ENCODE assay signal across 32 cellular contexts in the genomic region with DNA sequence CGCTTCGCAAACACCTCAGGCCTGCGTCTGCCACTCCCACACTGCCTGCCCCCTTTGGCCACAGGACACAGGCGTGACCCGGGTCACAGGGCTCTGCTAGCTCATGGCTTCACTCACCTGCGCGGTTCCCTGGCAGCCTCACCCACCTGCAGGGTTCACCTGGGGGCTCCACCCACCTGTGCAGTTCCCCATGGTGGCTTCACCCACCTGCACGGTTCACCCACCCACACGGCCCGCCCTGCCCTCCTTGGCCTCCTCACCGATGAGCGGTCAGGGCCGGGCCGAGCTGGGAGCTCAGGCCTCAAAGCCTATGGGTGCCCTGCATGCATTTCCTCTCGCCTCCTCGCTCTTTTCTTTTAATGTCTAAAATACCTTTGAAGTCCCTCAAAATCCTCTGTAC. TPM values are rescaled to one million over a fixed set of nuclear protein-coding genes. Genes with fewer than 3 reads are reported as not detected.
"Had no signal": no experiment of that assay in that cellular context is flagged by ENCODE, and none has a peak within 500 bp of the region (broad histone marks: within the 10 kb centered on the region; RNA-seq: fewer than 3 reads in every experiment).

No MANE protein-coding gene starts in this region.

- H3K4me3 Mint-ChIP-seq: activated CD4-positive, alpha-beta memory T cell treated with anti-CD3 and anti-CD28 coated beads for 36 hours; activated CD4-positive, alpha-beta T cell treated with anti-CD3 and anti-CD28 coated beads for 36 hours; activated CD4-positive, alpha-beta T cell treated with anti-CD3 and anti-CD28 coated beads, Interleukin-2, amount 10 ng/mL, durations not matched to agents 24 days and 14 days; activated CD8-positive, alpha-beta memory T cell treated with anti-CD3 and anti-CD28 coated beads, Interleukin-2, amount 10 ng/mL, durations not matched to agents 7 days and 5 days; activated CD8-positive, alpha-beta T cell treated with anti-CD3 and anti-CD28 coated beads, Interleukin-2, amount 10 ng/mL, durations not matched to agents 7 days and 5 days; activated naive CD4-positive, alpha-beta T cell treated with anti-CD3 and anti-CD28 coated beads, Interleukin-2, amount 10 ng/mL, durations not matched to agents 7 days and 5 days; activated naive CD8-positive, alpha-beta T cell treated with anti-CD3 and anti-CD28 coated beads, Interleukin-2, amount 10 ng/mL, durations not matched to agents 7 days and 5 days; activated T-helper 1 cell treated with anti-CD3 and anti-CD28 coated beads, Interleukin-12 subunit alpha, Interleukin-12 subunit beta, Interleukin-2, Interleukin-4 antibody, amounts not matched to agents 30 ng/mL and 10 ng/mL and 1 ng/mL, durations not matched to agents 14 hours and 24 hours and 36 hours; brain; dendritic cell treated with granulocyte-macrophage colony-stimulating factor and Interleukin-4, amounts not matched to agents 40 ng/mL and 50 ng/mL, for 4 days; endodermal cell had no signal

- H3K27me3 Mint-ChIP-seq: activated CD4-positive, alpha-beta memory T cell treated with anti-CD3 and anti-CD28 coated beads for 36 hours; activated CD4-positive, alpha-beta T cell treated with anti-CD3 and anti-CD28 coated beads for 36 hours; activated CD4-positive, alpha-beta T cell treated with anti-CD3 and anti-CD28 coated beads, Interleukin-2, amount 10 ng/mL, durations not matched to agents 24 days and 14 days; activated CD8-positive, alpha-beta memory T cell treated with anti-CD3 and anti-CD28 coated beads, Interleukin-2, amount 10 ng/mL, durations not matched to agents 7 days and 5 days; activated naive CD4-positive, alpha-beta T cell treated with anti-CD3 and anti-CD28 coated beads, Interleukin-2, amount 10 ng/mL, durations not matched to agents 7 days and 5 days; activated naive CD8-positive, alpha-beta T cell treated with anti-CD3 and anti-CD28 coated beads, Interleukin-2, amount 10 ng/mL, durations not matched to agents 7 days and 5 days; dendritic cell treated with granulocyte-macrophage colony-stimulating factor and Interleukin-4, amounts not matched to agents 40 ng/mL and 50 ng/mL, for 4 days had no signal

- H3K36me3 ChIP-seq: ascending aorta, breast epithelium, cardiac muscle cell, colonic mucosa had no signal

- H3K27ac Mint-ChIP-seq: activated CD4-positive, alpha-beta memory T cell treated with anti-CD3 and anti-CD28 coated beads for 36 hours; activated CD4-positive, alpha-beta T cell treated with anti-CD3 and anti-CD28 coated beads for 36 hours; activated CD4-positive, alpha-beta T cell treated with anti-CD3 and anti-CD28 coated beads, Interleukin-2, amount 10 ng/mL, durations not matched to agents 24 days and 14 days; activated CD8-positive, alpha-beta memory T cell treated with anti-CD3 and anti-CD28 coated beads, Interleukin-2, amount 10 ng/mL, durations not matched to agents 7 days and 5 days; activated CD8-positive, alpha-beta T cell treated with anti-CD3 and anti-CD28 coated beads, Interleukin-2, amount 10 ng/mL, durations not matched to agents 7 days and 5 days; activated naive CD4-positive, alpha-beta T cell treated with anti-CD3 and anti-CD28 coated beads, Interleukin-2, amount 10 ng/mL, durations not matched to agents 7 days and 5 days; activated naive CD4-positive, alpha-beta T cell treated with anti-CD3 and anti-CD28 coated beads, Interleukin-2, amount 50 U/mL, for 72 hours; activated naive CD8-positive, alpha-beta T cell treated with anti-CD3 and anti-CD28 coated beads, Interleukin-2, amount 10 ng/mL, durations not matched to agents 7 days and 5 days; activated T-helper 1 cell treated with anti-CD3 and anti-CD28 coated beads, Interleukin-12 subunit alpha, Interleukin-12 subunit beta, Interleukin-2, Interleukin-4 antibody, amounts not matched to agents 30 ng/mL and 10 ng/mL and 1 ng/mL, durations not matched to agents 14 hours and 24 hours and 36 hours; activated T-helper 2 cell treated with anti-CD3 and anti-CD28 coated beads, Interferon-gamma antibody, Interleukin-2, Interleukin-4, amounts not matched to agents 10 μg/mL and 5 μg/mL and 100 μg/mL, durations not matched to agents 14 hours and 24 hours and 36 hours; brain; dendritic cell treated with granulocyte-macrophage colony-stimulating factor and Interleukin-4, amounts not matched to agents 40 ng/mL and 50 ng/mL, for 4 days; endodermal cell had no signal

- H3K4me1 ChIP-seq: breast epithelium, colonic mucosa had no signal

- H3K9me3 Mint-ChIP-seq: activated CD4-positive, alpha-beta memory T cell treated with anti-CD3 and anti-CD28 coated beads for 36 hours; activated CD4-positive, alpha-beta T cell treated with anti-CD3 and anti-CD28 coated beads, Interleukin-2, amount 10 ng/mL, durations not matched to agents 24 days and 14 days; activated naive CD4-positive, alpha-beta T cell treated with anti-CD3 and anti-CD28 coated beads, Interleukin-2, amount 10 ng/mL, durations not matched to agents 7 days and 5 days; activated naive CD4-positive, alpha-beta T cell treated with anti-CD3 and anti-CD28 coated beads, Interleukin-2, amount 50 U/mL, for 72 hours; activated naive CD8-positive, alpha-beta T cell treated with anti-CD3 and anti-CD28 coated beads, Interleukin-2, amount 10 ng/mL, durations not matched to agents 7 days and 5 days; activated T-helper 1 cell treated with anti-CD3 and anti-CD28 coated beads, Interleukin-12 subunit alpha, Interleukin-12 subunit beta, Interleukin-2, Interleukin-4 antibody, amounts not matched to agents 30 ng/mL and 10 ng/mL and 1 ng/mL, durations not matched to agents 14 hours and 24 hours and 36 hours; activated T-helper 2 cell treated with anti-CD3 and anti-CD28 coated beads, Interferon-gamma antibody, Interleukin-2, Interleukin-4, amounts not matched to agents 10 μg/mL and 5 μg/mL and 100 μg/mL, durations not matched to agents 14 hours and 24 hours and 36 hours; brain; dendritic cell treated with granulocyte-macrophage colony-stimulating factor and Interleukin-4, amounts not matched to agents 40 ng/mL and 50 ng/mL, for 4 days; endodermal cell had no signal

- H3K36me3 Mint-ChIP-seq: activated CD4-positive, alpha-beta memory T cell treated with anti-CD3 and anti-CD28 coated beads for 36 hours; activated CD8-positive, alpha-beta memory T cell treated with anti-CD3 and anti-CD28 coated beads, Interleukin-2, amount 10 ng/mL, durations not matched to agents 7 days and 5 days; activated naive CD4-positive, alpha-beta T cell treated with anti-CD3 and anti-CD28 coated beads, Interleukin-2, amount 10 ng/mL, durations not matched to agents 7 days and 5 days; activated naive CD4-positive, alpha-beta T cell treated with anti-CD3 and anti-CD28 coated beads, Interleukin-2, amount 50 U/mL, for 72 hours; activated naive CD8-positive, alpha-beta T cell treated with anti-CD3 and anti-CD28 coated beads, Interleukin-2, amount 10 ng/mL, durations not matched to agents 7 days and 5 days; brain had no signal

- H3K4me3 ChIP-seq: ascending aorta, breast epithelium, cardiac muscle cell, colonic mucosa, dorsolateral prefrontal cortex had no signal

- H3K27ac ChIP-seq: ascending aorta, breast epithelium, cardiac muscle cell, colonic mucosa, dorsolateral prefrontal cortex had no signal

- DNase-seq: activated CD4-positive, alpha-beta memory T cell treated with anti-CD3 and anti-CD28 coated beads for 36 hours; activated CD4-positive, alpha-beta T cell treated with anti-CD3 and anti-CD28 coated beads for 36 hours; activated CD4-positive, alpha-beta T cell treated with anti-CD3 and anti-CD28 coated beads, Interleukin-2, amount 10 ng/mL, durations not matched to agents 24 days and 14 days; activated CD4-positive, CD25-positive, alpha-beta regulatory T cell; activated CD4-positive, CD25-positive, alpha-beta regulatory T cell treated with anti-CD3 and anti-CD28 coated beads, Interleukin-2, amount 50 U/mL, for 72 hours; activated CD8-positive, alpha-beta memory T cell treated with anti-CD3 and anti-CD28 coated beads, Interleukin-2, amount 10 ng/mL, durations not matched to agents 7 days and 5 days; activated CD8-positive, alpha-beta memory T cell treated with anti-CD3 and anti-CD28 coated beads, Interleukin-2, amount 50 U/mL, for 4 hours; activated CD8-positive, alpha-beta T cell treated with anti-CD3 and anti-CD28 coated beads, Interleukin-2, amount 10 ng/mL, durations not matched to agents 7 days and 5 days; activated effector memory CD4-positive, alpha-beta T cell treated with anti-CD3 and anti-CD28 coated beads, Interleukin-2, amount 50 U/mL, for 16 hours; activated naive CD4-positive, alpha-beta T cell treated with anti-CD3 and anti-CD28 coated beads, Interleukin-2, amount 10 ng/mL, durations not matched to agents 7 days and 5 days; activated naive CD8-positive, alpha-beta T cell treated with anti-CD3 and anti-CD28 coated beads, Interleukin-2, amount 10 ng/mL, durations not matched to agents 7 days and 5 days; activated T-cell treated with anti-CD3 and anti-CD28 coated beads, Interleukin-2, amount 50 U/mL, for 1 hour; activated T-cell treated with anti-CD3 and anti-CD28 coated beads, Interleukin-2, amount 50 U/mL, for 48 hours; central memory CD4-positive, alpha-beta T cell; cerebellar nuclear complex; colonic mucosa; dorsolateral prefrontal cortex; effector memory CD4-positive, alpha-beta T cell; endodermal cell; foreskin fibroblast; T-helper 2 cell had no signal

- H3K4me1 Mint-ChIP-seq: activated CD4-positive, alpha-beta T cell treated with anti-CD3 and anti-CD28 coated beads for 36 hours; activated CD4-positive, alpha-beta T cell treated with anti-CD3 and anti-CD28 coated beads, Interleukin-2, amount 10 ng/mL, durations not matched to agents 24 days and 14 days; activated CD8-positive, alpha-beta memory T cell treated with anti-CD3 and anti-CD28 coated beads, Interleukin-2, amount 10 ng/mL, durations not matched to agents 7 days and 5 days; activated naive CD4-positive, alpha-beta T cell treated with anti-CD3 and anti-CD28 coated beads, Interleukin-2, amount 10 ng/mL, durations not matched to agents 7 days and 5 days; activated naive CD8-positive, alpha-beta T cell treated with anti-CD3 and anti-CD28 coated beads, Interleukin-2, amount 10 ng/mL, durations not matched to agents 7 days and 5 days had no signal

- ATAC-seq: activated CD4-positive, alpha-beta T cell treated with anti-CD3 and anti-CD28 coated beads for 36 hours; activated CD8-positive, alpha-beta memory T cell treated with anti-CD3 and anti-CD28 coated beads, Interleukin-2, amount 10 ng/mL, durations not matched to agents 7 days and 5 days; activated CD8-positive, alpha-beta T cell treated with anti-CD3 and anti-CD28 coated beads, Interleukin-2, amount 10 ng/mL, durations not matched to agents 7 days and 5 days; activated naive CD4-positive, alpha-beta T cell treated with anti-CD3 and anti-CD28 coated beads, Interleukin-2, amount 50 U/mL, for 72 hours; esophagus mucosa had no signal

- H3K9me3 ChIP-seq: ascending aorta, breast epithelium, colonic mucosa had no signal

- H3K27me3 ChIP-seq: ascending aorta, breast epithelium, cardiac muscle cell, colonic mucosa had no signal

RNA-seq across cellular contexts. Expression of a gene that starts 54.7 kb away (rescaled TPM):
- total RNA-seq: activated CD4-positive, alpha-beta memory T cell treated with anti-CD3 and anti-CD28 coated beads for 36 hours; activated CD4-positive, alpha-beta T cell treated with anti-CD3 and anti-CD28 coated beads for 36 hours; activated CD4-positive, alpha-beta T cell treated with anti-CD3 and anti-CD28 coated beads, Interleukin-2, amount 10 ng/mL, durations not matched to agents 24 days and 14 days; activated CD8-positive, alpha-beta memory T cell treated with anti-CD3 and anti-CD28 coated beads for 36 hours; activated CD8-positive, alpha-beta memory T cell treated with anti-CD3 and anti-CD28 coated beads, Interleukin-2, amount 10 ng/mL, durations not matched to agents 7 days and 5 days; activated CD8-positive, alpha-beta T cell treated with anti-CD3 and anti-CD28 coated beads, Interleukin-2, amount 10 ng/mL, durations not matched to agents 7 days and 5 days; activated naive CD4-positive, alpha-beta T cell treated with anti-CD3 and anti-CD28 coated beads, Interleukin-2, amount 50 U/mL, for 72 hours; activated naive CD8-positive, alpha-beta T cell treated with anti-CD3 and anti-CD28 coated beads, Interleukin-2, amount 10 ng/mL, durations not matched to agents 7 days and 5 days; activated T-helper 1 cell treated with anti-CD3 and anti-CD28 coated beads, Interleukin-12 subunit alpha, Interleukin-12 subunit beta, Interleukin-2, Interleukin-4 antibody, amounts not matched to agents 30 ng/mL and 10 ng/mL and 1 ng/mL, durations not matched to agents 14 hours and 24 hours and 36 hours; activated T-helper 2 cell treated with anti-CD3 and anti-CD28 coated beads, Interferon-gamma antibody, Interleukin-2, Interleukin-4, amounts not matched to agents 10 μg/mL and 5 μg/mL and 100 μg/mL, durations not matched to agents 14 hours and 24 hours and 36 hours; T-helper 1 cell treated with Interleukin-12 subunit alpha and Interleukin-12 subunit beta and Interleukin-4 antibody, amounts not matched to agents 30 ng/mL and 1 ng/mL, for 36 hours had no signal
